In genomic region chr10:117670116-117670515, GRCh38 we compare ENCODE assay signal across 19 cellular contexts.
DNase-seq lines count a peak whose midpoint lies in the region; ATAC-seq lines count a peak whose summit lies in the region.
"Had no signal": no experiment of that assay in that cellular context is flagged by ENCODE, and none has a peak within 500 bp of the region (broad histone marks: within the 10 kb centered on the region; RNA-seq: fewer than 3 reads in every experiment).

No MANE protein-coding gene starts in this region.

- no peak for ATAC-seq in Right ventricle myocardium inferior
- ATAC-seq in HG03432 (IDR thresholded peaks at IDR 0.05; ENCODE audit: unreplicated experiment) = no peak
- ATAC-seq: GM12878 had no signal

- peak; percentile 62 for DNase-seq in cardiac septum (ENCODE audit: low spot score)
- DNase-seq in Right ventricle myocardium inferior (ENCODE audit: missing footprints) = no peak
- peak; percentile 44 for DNase-seq in islet precursor cell
- DNase-seq in DMS114 treated with DMSO at 0.1 percent for 48 hours (lab: John Stamatoyannopoulos, UW; ENCODE audit: unreplicated experiment) = no peak
- DNase-seq: 8988T; ACHN; BE2C; C1 segment of cervical spinal cord; CD4-positive, alpha-beta memory T cell; CD4-positive, CD25-positive, alpha-beta regulatory T cell; CD8-positive, alpha-beta memory T cell; COR-L47; DMS 273 treated with DMSO at 0.1 percent for 48 hours; DMS79; DND-41; EL; GDM1 had no signal

- intact Hi-C loops in cardiac septum (cut with DNase I) = no loop called here
- intact Hi-C loops in Right ventricle myocardium inferior (cut with DNase I) = no loop called here

Comparison
In these comparisons a context has a peak if more than half of its experiments do, and no peak if none do; other contexts are left out.
1. DNase-seq: peak in cardiac septum (single experiment) and islet precursor cell (single experiment); none in Right ventricle myocardium inferior (single experiment) and DMS114 treated with DMSO at 0.1 percent for 48 hours (single experiment).